ENCODE assay signal across 8 cellular contexts in genomic region chr1:226034482-226034881, GRCh38.
DNase-seq lines count a peak whose midpoint lies in the region; ATAC-seq and TF ChIP-seq lines count a peak whose summit lies in the region.

No MANE protein-coding gene starts in this region.

- DNase-seq in C1 segment of cervical spinal cord (lab: John Stamatoyannopoulos, UW) (peak in 12 of 14 donors; percentile 2 to 89 (median 59)), SKM-1 treated with dmso at 0.1 percent for 144 hours (lab: John Stamatoyannopoulos, UW; ENCODE audit: unreplicated experiment) (peak; percentile 100), fibroblast of gingiva (ENCODE audit: low read depth) (peak; percentile 99), nucleus accumbens (lab: John Stamatoyannopoulos, UW) (peak in 51 of 56 donors; percentile 5 to 80 (median 46)), MM.1S (no peak), D341Med (ENCODE audit: low spot score) (no peak), glomerular visceral epithelial cell (ENCODE audit: extremely low spot score) (no peak)

- H3K4me1 ChIP-seq in MM.1S (ENCODE audit: low read length): peaks cover 4% of the 10 kb centered on the region

- TF ChIP-seq CTCF in MM.1S (IDR thresholded peaks at IDR 0.05; ENCODE audit: low read length): no peak

- no peak for ATAC-seq in GM18519 (IDR thresholded peaks at IDR 0.05; ENCODE audit: low FRiP score, unreplicated experiment)

- H3K36me3 ChIP-seq in MM.1S (replicated peaks; ENCODE audit: insufficient read depth, low read length): no peaks in the 10 kb centered on the region

- no peaks in the 10 kb centered on the region for H3K79me2 ChIP-seq in MM.1S (ENCODE audit: low read length)

- no peak overlapping the region for H3K27ac ChIP-seq in MM.1S (ENCODE audit: low read length)

- H3K9me2 ChIP-seq in MM.1S (replicated peaks; ENCODE audit: insufficient read depth, low read length): no peaks in the 10 kb centered on the region

- H4K20me1 ChIP-seq in MM.1S (ENCODE audit: insufficient read depth, low read length): no peaks in the 10 kb centered on the region

- H3K9me3 ChIP-seq in MM.1S (replicated peaks; ENCODE audit: insufficient read depth, low read length): no peaks in the 10 kb centered on the region

- H3K4me3 ChIP-seq in MM.1S (ENCODE audit: low read length): no peak overlapping the region

- no peaks in the 10 kb centered on the region for H3F3A ChIP-seq in MM.1S (ENCODE audit: insufficient read depth, low read length)

- no peaks in the 10 kb centered on the region for H3K27me3 ChIP-seq in MM.1S (replicated peaks; ENCODE audit: insufficient read depth, low read length)

- H3K4me2 ChIP-seq in MM.1S (ENCODE audit: low read depth, low read length): no peak overlapping the region

- H3K9ac ChIP-seq in MM.1S (ENCODE audit: low read length): no peak overlapping the region

- H2AFZ ChIP-seq in MM.1S (ENCODE audit: low read length): no peak overlapping the region

Comparison
In these comparisons a context has a peak if more than half of its experiments do, and no peak if none do; other contexts are left out.
1. DNase-seq: peak in C1 segment of cervical spinal cord (12 of 14), SKM-1 treated with dmso at 0.1 percent for 144 hours (single experiment), fibroblast of gingiva (single experiment) and nucleus accumbens (51 of 56); none in MM.1S (single experiment), D341Med (single experiment) and glomerular visceral epithelial cell (single experiment).